Comparison of ENCODE assay signal across 2 cellular contexts in the genomic region with DNA sequence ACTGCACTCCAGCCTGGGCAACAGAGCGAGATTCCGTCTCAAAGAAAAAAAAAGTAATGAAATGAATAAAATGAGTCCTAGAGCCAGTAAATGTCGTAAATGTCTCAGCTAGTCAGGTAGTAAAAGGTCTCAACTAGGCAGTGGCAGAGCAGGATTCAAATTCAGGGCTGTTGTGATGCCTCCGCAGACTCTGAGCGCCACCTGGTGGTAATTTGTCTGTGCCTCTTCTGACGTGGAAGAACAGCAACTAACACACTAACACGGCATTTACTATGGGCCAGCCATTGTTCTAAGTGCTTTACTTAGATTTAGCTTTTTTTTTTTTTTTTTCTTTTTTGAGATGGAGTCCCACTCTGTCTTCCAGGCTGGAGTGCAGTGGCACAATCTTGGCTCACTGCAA.
TF ChIP-seq lines count a peak whose summit lies in the region.

No MANE protein-coding gene starts in this region.

TF ChIP-seq in HCT116, 20 proteins besides CTCF, POLR2A, EP300 and RAD21:
- TF ChIP-seq SRF (IDR thresholded peaks at IDR 0.05; ENCODE audit: low read depth), result no peak
- TF ChIP-seq EZH2phosphoT487 (IDR thresholded peaks at IDR 0.05; ENCODE audit: borderline replicate concordance), result no peak
- TF ChIP-seq EGR1 (IDR thresholded peaks at IDR 0.05; ENCODE audit: low read depth), result no peak
- no peak for TF ChIP-seq EZH2 (IDR thresholded peaks at IDR 0.05)
- no peak for TF ChIP-seq JUND (IDR thresholded peaks at IDR 0.05)
- TF ChIP-seq SP1 (IDR thresholded peaks at IDR 0.05; ENCODE audit: low read depth), result no peak
- TF ChIP-seq CBX3 (IDR thresholded peaks at IDR 0.05; ENCODE audit: low read depth), result peak; percentile 60; the same call in 1 of the 2 replicates
- TF ChIP-seq, protein P1, sequence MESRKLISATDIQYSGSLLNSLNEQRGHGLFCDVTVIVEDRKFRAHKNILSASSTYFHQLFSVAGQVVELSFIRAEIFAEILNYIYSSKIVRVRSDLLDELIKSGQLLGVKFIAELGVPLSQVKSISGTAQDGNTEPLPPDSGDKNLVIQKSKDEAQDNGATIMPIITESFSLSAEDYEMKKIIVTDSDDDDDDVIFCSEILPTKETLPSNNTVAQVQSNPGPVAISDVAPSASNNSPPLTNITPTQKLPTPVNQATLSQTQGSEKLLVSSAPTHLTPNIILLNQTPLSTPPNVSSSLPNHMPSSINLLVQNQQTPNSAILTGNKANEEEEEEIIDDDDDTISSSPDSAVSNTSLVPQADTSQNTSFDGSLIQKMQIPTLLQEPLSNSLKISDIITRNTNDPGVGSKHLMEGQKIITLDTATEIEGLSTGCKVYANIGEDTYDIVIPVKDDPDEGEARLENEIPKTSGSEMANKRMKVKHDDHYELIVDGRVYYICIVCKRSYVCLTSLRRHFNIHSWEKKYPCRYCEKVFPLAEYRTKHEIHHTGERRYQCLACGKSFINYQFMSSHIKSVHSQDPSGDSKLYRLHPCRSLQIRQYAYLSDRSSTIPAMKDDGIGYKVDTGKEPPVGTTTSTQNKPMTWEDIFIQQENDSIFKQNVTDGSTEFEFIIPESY (IDR thresholded peaks at IDR 0.05; ENCODE audit: extremely low read depth, insufficient replicate concordance, low read length), result no peak
- TF ChIP-seq POLR2AphosphoS5 (IDR thresholded peaks at IDR 0.05; ENCODE audit: low read depth, low read length), result no peak
- TF ChIP-seq, protein P2, sequence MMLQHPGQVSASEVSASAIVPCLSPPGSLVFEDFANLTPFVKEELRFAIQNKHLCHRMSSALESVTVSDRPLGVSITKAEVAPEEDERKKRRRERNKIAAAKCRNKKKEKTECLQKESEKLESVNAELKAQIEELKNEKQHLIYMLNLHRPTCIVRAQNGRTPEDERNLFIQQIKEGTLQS (IDR thresholded peaks at IDR 0.05), result no peak
- peak; percentile 54 for TF ChIP-seq YY1 (IDR thresholded peaks at IDR 0.05; ENCODE audit: extremely low read depth, insufficient replicate concordance, low read depth, low read length)
- TF ChIP-seq SIN3A (IDR thresholded peaks at IDR 0.05; ENCODE audit: low read depth), result no peak
- TF ChIP-seq, protein P3, sequence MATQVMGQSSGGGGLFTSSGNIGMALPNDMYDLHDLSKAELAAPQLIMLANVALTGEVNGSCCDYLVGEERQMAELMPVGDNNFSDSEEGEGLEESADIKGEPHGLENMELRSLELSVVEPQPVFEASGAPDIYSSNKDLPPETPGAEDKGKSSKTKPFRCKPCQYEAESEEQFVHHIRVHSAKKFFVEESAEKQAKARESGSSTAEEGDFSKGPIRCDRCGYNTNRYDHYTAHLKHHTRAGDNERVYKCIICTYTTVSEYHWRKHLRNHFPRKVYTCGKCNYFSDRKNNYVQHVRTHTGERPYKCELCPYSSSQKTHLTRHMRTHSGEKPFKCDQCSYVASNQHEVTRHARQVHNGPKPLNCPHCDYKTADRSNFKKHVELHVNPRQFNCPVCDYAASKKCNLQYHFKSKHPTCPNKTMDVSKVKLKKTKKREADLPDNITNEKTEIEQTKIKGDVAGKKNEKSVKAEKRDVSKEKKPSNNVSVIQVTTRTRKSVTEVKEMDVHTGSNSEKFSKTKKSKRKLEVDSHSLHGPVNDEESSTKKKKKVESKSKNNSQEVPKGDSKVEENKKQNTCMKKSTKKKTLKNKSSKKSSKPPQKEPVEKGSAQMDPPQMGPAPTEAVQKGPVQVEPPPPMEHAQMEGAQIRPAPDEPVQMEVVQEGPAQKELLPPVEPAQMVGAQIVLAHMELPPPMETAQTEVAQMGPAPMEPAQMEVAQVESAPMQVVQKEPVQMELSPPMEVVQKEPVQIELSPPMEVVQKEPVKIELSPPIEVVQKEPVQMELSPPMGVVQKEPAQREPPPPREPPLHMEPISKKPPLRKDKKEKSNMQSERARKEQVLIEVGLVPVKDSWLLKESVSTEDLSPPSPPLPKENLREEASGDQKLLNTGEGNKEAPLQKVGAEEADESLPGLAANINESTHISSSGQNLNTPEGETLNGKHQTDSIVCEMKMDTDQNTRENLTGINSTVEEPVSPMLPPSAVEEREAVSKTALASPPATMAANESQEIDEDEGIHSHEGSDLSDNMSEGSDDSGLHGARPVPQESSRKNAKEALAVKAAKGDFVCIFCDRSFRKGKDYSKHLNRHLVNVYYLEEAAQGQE (IDR thresholded peaks at IDR 0.05; ENCODE audit: low read depth), result no peak
- no peak for TF ChIP-seq ELF1 (IDR thresholded peaks at IDR 0.05; ENCODE audit: borderline replicate concordance, low read depth)

TF ChIP-seq in endothelial cell of umbilical vein, 7 proteins besides CTCF, POLR2A, EP300 and RAD21:
- TF ChIP-seq FOS (IDR thresholded peaks at IDR 0.05; ENCODE audit: borderline replicate concordance, insufficient read depth, low read length) (no peak), EZH2 (IDR thresholded peaks at IDR 0.05; ENCODE audit: borderline replicate concordance, low read depth, low read length, severe bottlenecking) (no peak), GATA2 (IDR thresholded peaks at IDR 0.05; ENCODE audit: insufficient read depth, insufficient read length, low read depth, low read length) (no peak), MYC (IDR thresholded peaks at IDR 0.05; ENCODE audit: low read depth, low read length) (no peak), POLR2AphosphoS5 (IDR thresholded peaks at IDR 0.05; ENCODE audit: insufficient read depth, low read depth, low read length) (no peak), JUN (IDR thresholded peaks at IDR 0.05; ENCODE audit: borderline replicate concordance, insufficient read depth, insufficient read length, low read depth) (no peak)
- TF ChIP-seq, protein P4, sequence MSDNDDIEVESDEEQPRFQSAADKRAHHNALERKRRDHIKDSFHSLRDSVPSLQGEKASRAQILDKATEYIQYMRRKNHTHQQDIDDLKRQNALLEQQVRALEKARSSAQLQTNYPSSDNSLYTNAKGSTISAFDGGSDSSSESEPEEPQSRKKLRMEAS (IDR thresholded peaks at IDR 0.05; ENCODE audit: insufficient read depth, insufficient read length), result no peak
